Comparison of ENCODE assay signal across 19 cellular contexts in the genomic region with DNA sequence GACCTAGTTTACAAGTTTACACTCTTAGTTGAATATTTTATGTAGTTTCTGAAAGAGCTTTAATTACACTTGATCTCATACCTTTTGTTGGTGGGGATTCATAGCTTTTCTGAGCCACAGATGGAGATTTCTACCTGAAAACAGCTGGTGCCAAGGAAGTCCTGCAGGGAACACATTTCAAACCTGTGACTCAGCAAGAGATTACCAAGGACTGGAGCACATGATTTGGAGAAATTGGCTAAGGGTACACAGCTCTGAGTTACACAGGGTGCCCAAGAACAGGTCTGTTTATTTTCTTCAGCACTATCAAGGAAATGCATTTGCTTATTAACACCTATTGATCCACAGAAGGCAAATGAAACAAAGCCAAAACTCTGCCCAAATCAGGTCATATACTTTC.
DNase-seq lines count a peak whose midpoint lies in the region; ATAC-seq and TF ChIP-seq lines count a peak whose summit lies in the region.
"Had no signal": no experiment of that assay in that cellular context is flagged by ENCODE, and none has a peak within 500 bp of the region (broad histone marks: within the 10 kb centered on the region; RNA-seq: fewer than 3 reads in every experiment).

No MANE protein-coding gene starts in this region.

- peaks cover 36% of the 10 kb centered on the region for H3K4me1 Mint-ChIP-seq in progenitor cell of endocrine pancreas (ENCODE audit: low read depth)
- H3K4me1 Mint-ChIP-seq: naive B cell had no signal

- H4K20me1 ChIP-seq in hepatocyte (ENCODE audit: insufficient read depth, poor library complexity, severe bottlenecking) = no peaks in the 10 kb centered on the region
- H4K20me1 ChIP-seq: BLaER1 treated with 17β-estradiol and CSF1 and Interleukin-3, amounts not matched to agents 10 nM and 100 nM had no signal

- ATAC-seq in RWPE2 (ENCODE audit: low read depth) = peak; percentile 78
- ATAC-seq in Right ventricle myocardium superior (ENCODE audit: poor library complexity) = no peak
- ATAC-seq: gastroesophageal sphincter, left ventricle myocardium superior had no signal

- peaks cover 2% of the 10 kb centered on the region for H3K36me3 Mint-ChIP-seq in progenitor cell of endocrine pancreas (ENCODE audit: insufficient read depth)
- H3K36me3 Mint-ChIP-seq: naive B cell had no signal

- DNase-seq in HPDE6-E6E7 (ENCODE audit: extremely low spot score) (peak; percentile 4), RWPE2 (ENCODE audit: low spot score) (no peak), hepatocyte (ENCODE audit: low spot score) (peak; percentile 22), progenitor cell of endocrine pancreas (ENCODE audit: low spot score, unreplicated experiment) (no peak), Right ventricle myocardium superior (no peak), left ventricle myocardium inferior (no peak), EL (no peak), NCI-H2081 (lab: John Stamatoyannopoulos, UW) (no peak)
- DNase-seq: activated effector memory CD4-positive, alpha-beta T cell treated with Interleukin-2 at 50 U/mL for 16 hours; brain microvascular endothelial cell; DND-41; H7; IMR-90; left ventricle myocardium superior; naive B cell; NCI-H1105; NCI-H510A had no signal

- no peaks in the 10 kb centered on the region for H3K79me2 ChIP-seq in hepatocyte

- H2AFZ ChIP-seq in hepatocyte = peak overlapping the region; percentile 21

- peak overlapping the region; percentile 75 for H3K27ac Mint-ChIP-seq in progenitor cell of endocrine pancreas
- H3K27ac Mint-ChIP-seq: naive B cell had no signal

- H3K4me3 ChIP-seq in RWPE2 (ENCODE audit: severe bottlenecking) = no peak overlapping the region
- H3K4me3 ChIP-seq in hepatocyte = no peak overlapping the region
- H3K4me3 ChIP-seq in left ventricle myocardium inferior = no peak overlapping the region
- H3K4me3 ChIP-seq: BLaER1 treated with 17β-estradiol and CSF1 and Interleukin-3, amounts not matched to agents 10 nM and 100 nM; gastroesophageal sphincter had no signal

- H3K27me3 ChIP-seq in RWPE2 (ENCODE audit: insufficient read depth, poor library complexity, severe bottlenecking) (no peaks in the 10 kb centered on the region), hepatocyte (no peaks in the 10 kb centered on the region), left ventricle myocardium inferior (ENCODE audit: low read depth) (no peaks in the 10 kb centered on the region)
- H3K27me3 ChIP-seq: BLaER1 treated with 17β-estradiol and CSF1 and Interleukin-3, amounts not matched to agents 10 nM and 100 nM; brain microvascular endothelial cell; gastroesophageal sphincter had no signal

- H3K4me1 ChIP-seq in RWPE2 (ENCODE audit: insufficient read depth, poor library complexity, severe bottlenecking) (no peaks in the 10 kb centered on the region), hepatocyte (ENCODE audit: insufficient read depth) (peaks cover 5% of the 10 kb centered on the region), left ventricle myocardium inferior (no peaks in the 10 kb centered on the region)
- H3K4me1 ChIP-seq: BLaER1 treated with 17β-estradiol and CSF1 and Interleukin-3, amounts not matched to agents 10 nM and 100 nM; gastroesophageal sphincter had no signal

- H3K4me3 Mint-ChIP-seq in progenitor cell of endocrine pancreas (ENCODE audit: low read depth) = peak overlapping the region; percentile 2
- H3K4me3 Mint-ChIP-seq: naive B cell had no signal

- no peaks in the 10 kb centered on the region for H3K9me2 ChIP-seq in hepatocyte (replicated peaks; ENCODE audit: insufficient read depth)

- TF ChIP-seq CTCF in RWPE2 (IDR thresholded peaks at IDR 0.05; ENCODE audit: poor library complexity, severe bottlenecking) = no peak
- TF ChIP-seq CTCF in hepatocyte (IDR thresholded peaks at IDR 0.05; ENCODE audit: poor library complexity) = no peak
- no peak for TF ChIP-seq CTCF in progenitor cell of endocrine pancreas (IDR thresholded peaks at IDR 0.05; ENCODE audit: unreplicated experiment)
- TF ChIP-seq CTCF in left ventricle myocardium inferior (IDR thresholded peaks at IDR 0.05; ENCODE audit: borderline replicate concordance) = no peak

- intact Hi-C loops in Right ventricle myocardium superior (cut with DNase I) (no loop called here), left ventricle myocardium inferior (cut with micrococcal nuclease) (no loop called here)

- no peak overlapping the region for H3K4me2 ChIP-seq in hepatocyte
- H3K4me2 ChIP-seq: BLaER1 treated with 17β-estradiol and CSF1 and Interleukin-3, amounts not matched to agents 10 nM and 100 nM had no signal

- peaks cover 6% of the 10 kb centered on the region for H3K9me3 Mint-ChIP-seq in progenitor cell of endocrine pancreas (ENCODE audit: low read depth)

- H3K9me3 ChIP-seq in RWPE2 (ENCODE audit: severe bottlenecking) (no peaks in the 10 kb centered on the region), hepatocyte (ENCODE audit: low read depth) (no peaks in the 10 kb centered on the region), left ventricle myocardium inferior (replicated peaks) (no peaks in the 10 kb centered on the region)
- H3K9me3 ChIP-seq: BLaER1 treated with 17β-estradiol and CSF1 and Interleukin-3, amounts not matched to agents 10 nM and 100 nM; gastroesophageal sphincter had no signal

- H3K27ac ChIP-seq in RWPE2 (ENCODE audit: poor library complexity, severe bottlenecking) = no peak overlapping the region
- H3K27ac ChIP-seq in hepatocyte = no peak overlapping the region
- no peak overlapping the region for H3K27ac ChIP-seq in left ventricle myocardium inferior (replicated peaks)
- H3K27ac ChIP-seq: BLaER1 treated with 17β-estradiol and CSF1 and Interleukin-3, amounts not matched to agents 10 nM and 100 nM; brain microvascular endothelial cell; gastroesophageal sphincter had no signal

- H3K36me3 ChIP-seq in RWPE2 (ENCODE audit: low read depth) = no peaks in the 10 kb centered on the region
- no peaks in the 10 kb centered on the region for H3K36me3 ChIP-seq in hepatocyte (replicated peaks; ENCODE audit: insufficient read depth, low read depth)
- no peaks in the 10 kb centered on the region for H3K36me3 ChIP-seq in left ventricle myocardium inferior
- H3K36me3 ChIP-seq: BLaER1 treated with 17β-estradiol and CSF1 and Interleukin-3, amounts not matched to agents 10 nM and 100 nM; brain microvascular endothelial cell; gastroesophageal sphincter had no signal

- H3K27me3 Mint-ChIP-seq in progenitor cell of endocrine pancreas = no peaks in the 10 kb centered on the region
- H3K27me3 Mint-ChIP-seq: naive B cell had no signal

Comparison
In these comparisons a context has a peak if more than half of its experiments do, and no peak if none do; other contexts are left out.
1. DNase-seq: peak in HPDE6-E6E7 (single experiment) and hepatocyte (single experiment); none in RWPE2 (single experiment), progenitor cell of endocrine pancreas (single experiment), Right ventricle myocardium superior (single experiment), left ventricle myocardium inferior (single experiment), EL (single experiment) and NCI-H2081 (0 of 2).